ENCODE assay signal across 14 cellular contexts in the genomic region with DNA sequence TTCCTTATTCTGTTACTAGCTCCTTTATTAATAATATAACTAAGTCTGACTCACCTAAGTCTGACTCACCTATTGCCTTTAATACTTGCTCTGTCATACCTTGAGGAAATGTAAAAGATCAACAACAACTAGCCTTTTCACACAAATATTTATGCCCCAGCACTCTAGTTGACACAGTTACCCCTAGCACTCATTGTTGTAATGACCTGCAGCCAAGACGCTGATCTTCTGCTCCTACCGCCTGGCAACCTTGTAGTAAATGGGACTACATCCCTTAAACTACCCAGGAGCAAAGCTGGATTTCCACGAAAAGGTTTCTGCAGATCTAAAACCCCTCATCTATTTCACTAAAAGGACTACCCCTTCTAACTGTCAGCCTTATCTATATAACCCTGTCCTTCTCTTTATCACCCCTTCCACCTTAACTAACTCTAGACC.
DNase-seq lines count a peak whose midpoint lies in the region; ATAC-seq, FAIRE-seq and TF ChIP-seq lines count a peak whose summit lies in the region.
"Had no signal": no experiment of that assay in that cellular context is flagged by ENCODE, and none has a peak within 500 bp of the region (broad histone marks: within the 10 kb centered on the region; RNA-seq: fewer than 3 reads in every experiment).

No MANE protein-coding gene starts in this region.

- H3K4me1 Mint-ChIP-seq in CD4-positive, alpha-beta T cell (ENCODE audit: low read depth) = peaks cover 5% of the 10 kb centered on the region

- intact Hi-C loops in GM12878 (cut with micrococcal nuclease; ENCODE audit: unreplicated experiment) = no loop called here
- intact Hi-C loops in right lobe of liver (cut with DNase I) = no loop called here
- intact Hi-C loops in CD4-positive, alpha-beta T cell (cut with DNase I, micrococcal nuclease) = no loop called here

- H3K4me3 ChIP-seq in GM12878 (no peak overlapping the region), right lobe of liver (no peak overlapping the region)
- H3K4me3 ChIP-seq: BLaER1 had no signal

- no peaks in the 10 kb centered on the region for H3K36me3 Mint-ChIP-seq in CD4-positive, alpha-beta T cell (ENCODE audit: low read depth)

- no peak for TF ChIP-seq RAD21 in GM12878 (IDR thresholded peaks at IDR 0.05; ENCODE audit: insufficient read depth, low read depth, low read length)

- H3K4me1 ChIP-seq in GM12878 (ENCODE audit: control insufficient read depth, insufficient read depth, low read length) (peaks cover 11% of the 10 kb centered on the region), right lobe of liver (no peaks in the 10 kb centered on the region)
- H3K4me1 ChIP-seq: BLaER1 had no signal

- no peak for TF ChIP-seq CTCF in GM12878 (IDR thresholded peaks at IDR 0.05 in 2 of 3, conservative IDR thresholded peaks at IDR 0.05 in 1 of 3; ENCODE audit: control insufficient read depth in 2 of 3, extremely low read depth in 1 of 3, insufficient read depth in 1 of 3, low read depth in 3 of 3, low read length in 3 of 3)
- no peak for TF ChIP-seq CTCF in right lobe of liver (IDR thresholded peaks at IDR 0.05)
- TF ChIP-seq CTCF in CD4-positive, alpha-beta T cell (IDR thresholded peaks at IDR 0.05) = no peak

- RAD21 ChIA-PET in GM12878 (lab: Charles Lee; ENCODE audit: unreplicated experiment) = no interaction called here

- H3K36me3 ChIP-seq in GM12878 (ENCODE audit: control insufficient read depth in 2 of 2, insufficient read depth in 2 of 2, low read length in 1 of 2) = no peaks in the 10 kb centered on the region
- no peaks in the 10 kb centered on the region for H3K36me3 ChIP-seq in right lobe of liver
- H3K36me3 ChIP-seq: BLaER1 had no signal

- DNase-seq in GM12878 (ENCODE audit: low read depth, low spot score) (no peak), right lobe of liver (no peak)
- DNase-seq in NK-92 treated with Interleukin-12 subunit alpha and Interleukin-12 subunit beta, amount 100 ng/mL, for 24 hours (lab: John Stamatoyannopoulos, UW) = no peak
- DNase-seq in activated naive CD4-positive, alpha-beta T cell treated with Interleukin-2 at 50 U/mL for 16 hours = no peak
- no peak for DNase-seq in CD4-positive, alpha-beta T cell
- DNase-seq: activated CD4-positive, alpha-beta T cell treated with anti-CD3 and anti-CD28 coated beads, Interleukin-2, amount 50 U/mL, for 4 hours; effector memory CD8-positive, alpha-beta T cell; HFFc6; NCI-H446 treated with DMSO at 0.1 percent for 48 hours had no signal

- H3K27me3 ChIP-seq in GM12878 (replicated peaks in 1 of 2; ENCODE audit: control insufficient read depth in 2 of 2, insufficient read depth in 2 of 2, low read length in 1 of 2) (no peaks in the 10 kb centered on the region), right lobe of liver (no peaks in the 10 kb centered on the region)
- H3K27me3 ChIP-seq in CD4-positive, alpha-beta T cell (ENCODE audit: control insufficient read depth, insufficient read depth, low read length) = no peaks in the 10 kb centered on the region
- H3K27me3 ChIP-seq: BLaER1 had no signal

- no peak for FAIRE-seq in GM12878 (lab: Jason Lieb, UNC)

- no peaks in the 10 kb centered on the region for H4K20me1 ChIP-seq in GM12878 (ENCODE audit: control insufficient read depth, insufficient read depth)
- H4K20me1 ChIP-seq: BLaER1 had no signal

- H3K9ac ChIP-seq in GM12878 (ENCODE audit: control insufficient read depth, insufficient read depth, low read length) = no peak overlapping the region
- H3K9ac ChIP-seq: BLaER1 had no signal

- no peaks in the 10 kb centered on the region for H3K79me2 ChIP-seq in GM12878 (ENCODE audit: control insufficient read depth, insufficient read depth, low read length)

- TF ChIP-seq POLR2A in GM12878 (IDR thresholded peaks at IDR 0.05; ENCODE audit: low read depth, low read length) (no peak), right lobe of liver (IDR thresholded peaks at IDR 0.05) (no peak)

- in situ Hi-C loops in GM12878 (cut with MboI) = no loop called here

- H3K9me3 Mint-ChIP-seq in CD4-positive, alpha-beta T cell = no peaks in the 10 kb centered on the region

- H2AFZ ChIP-seq in GM12878 (ENCODE audit: control insufficient read depth, low read depth, low read length) = no peak overlapping the region

- peaks cover 9% of the 10 kb centered on the region for H3K27me3 Mint-ChIP-seq in CD4-positive, alpha-beta T cell

- SMC1A ChIA-PET in GM12878 (lab: Charles Lee; ENCODE audit: uncharacterized antibody, unreplicated experiment) = no interaction called here

- POLR2A ChIA-PET in GM12878 (lab: Charles Lee) = no interaction called here
- POLR2A ChIA-PET in CD4-positive, alpha-beta T cell (lab: Charles Lee) = no interaction called here

- H3K9me3 ChIP-seq in GM12878 (replicated peaks; ENCODE audit: control insufficient read depth, insufficient read depth, low read length) (peaks cover 8% of the 10 kb centered on the region), right lobe of liver (no peaks in the 10 kb centered on the region)
- no peaks in the 10 kb centered on the region for H3K9me3 ChIP-seq in CD4-positive, alpha-beta T cell (ENCODE audit: control insufficient read depth, low read length)
- H3K9me3 ChIP-seq: BLaER1 had no signal

- H3K4me2 ChIP-seq in GM12878 (ENCODE audit: control insufficient read depth, insufficient read depth) = no peak overlapping the region
- H3K4me2 ChIP-seq: BLaER1 had no signal

- no peak overlapping the region for H3K4me3 Mint-ChIP-seq in CD4-positive, alpha-beta T cell
- H3K4me3 Mint-ChIP-seq: effector memory CD8-positive, alpha-beta T cell; HFFc6 had no signal

- no peak for TF ChIP-seq EP300 in GM12878 (IDR thresholded peaks at IDR 0.05; ENCODE audit: borderline replicate concordance in 1 of 2, control insufficient read depth in 1 of 2, low read depth in 2 of 2, low read length in 2 of 2)

- CTCF ChIA-PET in GM12878 (lab: Yijun Ruan, JAX) = no interaction called here
- CTCF ChIA-PET in CD4-positive, alpha-beta T cell (lab: Charles Lee) = no interaction called here

- WGBS in GM12878 (ENCODE audit: insufficient coverage, insufficient replicate concordance, low lambda C conversion rate, missing lambda C conversion rate) = 20% methylated on average over 3 of the region's 3 CpGs
- 64% methylated on average over 2 of the region's 3 CpGs for WGBS in right lobe of liver (ENCODE audit: insufficient coverage, low coverage, low lambda C conversion rate, missing lambda C conversion rate)

- no TSS peak for BruUV-seq in GM12878 (replicated peaks; lab: Mats Ljungman, UMichigan)

- H3K27ac ChIP-seq in GM12878 (ENCODE audit: control insufficient read depth, insufficient read depth) = peak overlapping the region; percentile 5; the same call in 1 of the 2 replicates
- no peak overlapping the region for H3K27ac ChIP-seq in right lobe of liver
- no peak overlapping the region for H3K27ac ChIP-seq in CD4-positive, alpha-beta T cell (ENCODE audit: low read depth, low read length)
- H3K27ac ChIP-seq: BLaER1 had no signal

- ATAC-seq in GM18858 (IDR thresholded peaks at IDR 0.05; ENCODE audit: unreplicated experiment) (peak; percentile 52), GM21526 (IDR thresholded peaks at IDR 0.05; ENCODE audit: low FRiP score, unreplicated experiment) (peak; percentile 41), HG03159 (IDR thresholded peaks at IDR 0.05; ENCODE audit: unreplicated experiment) (peak; percentile 59), GM12878 (no peak; the same call in 2 of the 3 replicates), right lobe of liver (no peak)
- no peak for ATAC-seq in CD4-positive, alpha-beta T cell (ENCODE audit: poor library complexity)
- ATAC-seq: effector memory CD8-positive, alpha-beta T cell; SK-N-SH treated with all-trans-retinoic acid at 6 μM for 48 hours had no signal

- no peak overlapping the region for H3K27ac Mint-ChIP-seq in CD4-positive, alpha-beta T cell
- H3K27ac Mint-ChIP-seq: effector memory CD8-positive, alpha-beta T cell; HFFc6 had no signal

TF ChIP-seq in GM12878, 131 proteins besides CTCF, POLR2A, EP300 and RAD21 (continues in another document):
- TF ChIP-seq, protein P1, sequence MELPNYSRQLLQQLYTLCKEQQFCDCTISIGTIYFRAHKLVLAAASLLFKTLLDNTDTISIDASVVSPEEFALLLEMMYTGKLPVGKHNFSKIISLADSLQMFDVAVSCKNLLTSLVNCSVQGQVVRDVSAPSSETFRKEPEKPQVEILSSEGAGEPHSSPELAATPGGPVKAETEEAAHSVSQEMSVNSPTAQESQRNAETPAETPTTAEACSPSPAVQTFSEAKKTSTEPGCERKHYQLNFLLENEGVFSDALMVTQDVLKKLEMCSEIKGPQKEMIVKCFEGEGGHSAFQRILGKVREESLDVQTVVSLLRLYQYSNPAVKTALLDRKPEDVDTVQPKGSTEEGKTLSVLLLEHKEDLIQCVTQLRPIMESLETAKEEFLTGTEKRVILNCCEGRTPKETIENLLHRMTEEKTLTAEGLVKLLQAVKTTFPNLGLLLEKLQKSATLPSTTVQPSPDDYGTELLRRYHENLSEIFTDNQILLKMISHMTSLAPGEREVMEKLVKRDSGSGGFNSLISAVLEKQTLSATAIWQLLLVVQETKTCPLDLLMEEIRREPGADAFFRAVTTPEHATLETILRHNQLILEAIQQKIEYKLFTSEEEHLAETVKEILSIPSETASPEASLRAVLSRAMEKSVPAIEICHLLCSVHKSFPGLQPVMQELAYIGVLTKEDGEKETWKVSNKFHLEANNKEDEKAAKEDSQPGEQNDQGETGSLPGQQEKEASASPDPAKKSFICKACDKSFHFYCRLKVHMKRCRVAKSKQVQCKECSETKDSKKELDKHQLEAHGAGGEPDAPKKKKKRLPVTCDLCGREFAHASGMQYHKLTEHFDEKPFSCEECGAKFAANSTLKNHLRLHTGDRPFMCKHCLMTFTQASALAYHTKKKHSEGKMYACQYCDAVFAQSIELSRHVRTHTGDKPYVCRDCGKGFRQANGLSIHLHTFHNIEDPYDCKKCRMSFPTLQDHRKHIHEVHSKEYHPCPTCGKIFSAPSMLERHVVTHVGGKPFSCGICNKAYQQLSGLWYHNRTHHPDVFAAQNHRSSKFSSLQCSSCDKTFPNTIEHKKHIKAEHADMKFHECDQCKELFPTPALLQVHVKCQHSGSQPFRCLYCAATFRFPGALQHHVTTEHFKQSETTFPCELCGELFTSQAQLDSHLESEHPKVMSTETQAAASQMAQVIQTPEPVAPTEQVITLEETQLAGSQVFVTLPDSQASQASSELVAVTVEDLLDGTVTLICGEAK (IDR thresholded peaks at IDR 0.05; ENCODE audit: borderline replicate concordance) = no peak
- no peak for TF ChIP-seq RELA (IDR thresholded peaks at IDR 0.05; ENCODE audit: borderline replicate concordance, partially characterized antibody)
- TF ChIP-seq JUNB (IDR thresholded peaks at IDR 0.05) = no peak

Comparison
In these comparisons a context has a peak if more than half of its experiments do, and no peak if none do; other contexts are left out.
1. ATAC-seq: peak in GM18858 (single experiment), GM21526 (single experiment) and HG03159 (single experiment); none in GM12878 (single experiment), right lobe of liver (0 of 4) and CD4-positive, alpha-beta T cell (single experiment).